Comparison of ENCODE assay signal across 8 cellular contexts in genomic region chr12:49763006-49763591, GRCh38. TPM values are rescaled to one million over a fixed set of nuclear protein-coding genes. Genes with fewer than 3 reads are reported as not detected.
A peak's percentile ranks its signal among the peaks of the same experiment; 100 is the strongest.
DNase-seq lines count a peak whose midpoint lies in the region; ATAC-seq and TF ChIP-seq lines count a peak whose summit lies in the region.

No MANE protein-coding gene starts in this region.

- H3K27me3 ChIP-seq in MG63 = no peaks in the 10 kb centered on the region

- H3K4me3 Mint-ChIP-seq in activated CD4-positive, alpha-beta T cell treated with anti-CD3 and anti-CD28 coated beads, Interleukin-2, amount 10 ng/mL, durations not matched to agents 24 days and 14 days = peak overlapping the region; percentile 75

- DNase-seq in GM03348 (ENCODE audit: low spot score) (peak; percentile 76), MG63 (peak; percentile 29), choroid plexus epithelial cell (ENCODE audit: low read depth) (peak; percentile 76), lung microvascular endothelial cell (ENCODE audit: low read depth in 2 of 2) (peak; percentile 82 to 94)
- DNase-seq in activated CD4-positive, alpha-beta T cell treated with anti-CD3 and anti-CD28 coated beads, Interleukin-2, amount 10 ng/mL, durations not matched to agents 24 days and 14 days = peak; percentile 93
- peak; percentile 70 for DNase-seq in stimulated activated CD8-positive, alpha-beta memory T cell treated with anti-CD3 and anti-CD28 coated beads, Interleukin-15, amount 100 ng/mL, for 1 hour (ENCODE audit: low read depth)

- H3K4me1 Mint-ChIP-seq in activated CD4-positive, alpha-beta T cell treated with anti-CD3 and anti-CD28 coated beads, Interleukin-2, amount 10 ng/mL, durations not matched to agents 24 days and 14 days = peaks cover 56% of the 10 kb centered on the region

- peaks cover 65% of the 10 kb centered on the region for H3K36me3 Mint-ChIP-seq in activated CD4-positive, alpha-beta T cell treated with anti-CD3 and anti-CD28 coated beads, Interleukin-2, amount 10 ng/mL, durations not matched to agents 24 days and 14 days (ENCODE audit: low read depth)

- intact Hi-C loops in activated CD4-positive, alpha-beta T cell treated with anti-CD3 and anti-CD28 coated beads, Interleukin-2, amount 10 ng/mL, durations not matched to agents 24 days and 14 days (cut with micrococcal nuclease) = loop anchor here (1.0 to 2.0 kb wide), 2 partner anchors 16 to 22 kb away; partner anchors contain the start of gene TMBIM6

- H3K36me3 ChIP-seq in MG63 = peaks cover 58% of the 10 kb centered on the region

- no peaks in the 10 kb centered on the region for H3K9me3 Mint-ChIP-seq in activated CD4-positive, alpha-beta T cell treated with anti-CD3 and anti-CD28 coated beads, Interleukin-2, amount 10 ng/mL, durations not matched to agents 24 days and 14 days

- no peaks in the 10 kb centered on the region for H3K27me3 Mint-ChIP-seq in activated CD4-positive, alpha-beta T cell treated with anti-CD3 and anti-CD28 coated beads, Interleukin-2, amount 10 ng/mL, durations not matched to agents 24 days and 14 days

- ATAC-seq in HG03039 (IDR thresholded peaks at IDR 0.05; ENCODE audit: unreplicated experiment) = no peak
- ATAC-seq in GM18868 (IDR thresholded peaks at IDR 0.05; ENCODE audit: unreplicated experiment) = no peak

- H3K4me3 ChIP-seq in MG63 (no peak overlapping the region), choroid plexus epithelial cell (ENCODE audit: low read depth, low read length) (no peak overlapping the region)

- peak; percentile 90 for TF ChIP-seq CTCF in choroid plexus epithelial cell (conservative IDR thresholded peaks at IDR 0.05; ENCODE audit: low read depth, low read length)

- no peaks in the 10 kb centered on the region for H3K9me3 ChIP-seq in MG63

- peak overlapping the region; percentile 90 for H3K27ac Mint-ChIP-seq in activated CD4-positive, alpha-beta T cell treated with anti-CD3 and anti-CD28 coated beads, Interleukin-2, amount 10 ng/mL, durations not matched to agents 24 days and 14 days

RNA-seq across cellular contexts. Expression of gene TMBIM6, which starts 21.7 kb away (rescaled TPM):
- total RNA-seq in MG63 (2014; rRNA removed; shearing (Covaris generic); ENCODE audit: low replicate concordance) = 260 and 282 TPM in 2 replicates
- total RNA-seq in activated CD4-positive, alpha-beta T cell treated with anti-CD3 and anti-CD28 coated beads, Interleukin-2, amount 10 ng/mL, durations not matched to agents 24 days and 14 days = 370 and 372 TPM in 2 replicates
- total RNA-seq in lung microvascular endothelial cell = 324 and 480 TPM in 2 replicates

RNA-seq across cellular contexts. Expression of gene FMNL3, which starts 55.9 kb away (rescaled TPM):
- total RNA-seq in MG63 (2014; rRNA removed; shearing (Covaris generic); ENCODE audit: low replicate concordance) = 8.8 and 12.8 TPM in 2 replicates
- 39.1 and 39.8 TPM in 2 replicates for total RNA-seq in activated CD4-positive, alpha-beta T cell treated with anti-CD3 and anti-CD28 coated beads, Interleukin-2, amount 10 ng/mL, durations not matched to agents 24 days and 14 days
- 52.0 and 54.5 TPM in 2 replicates for total RNA-seq in lung microvascular endothelial cell

Comparison
In these comparisons a context has a peak if more than half of its experiments do, and no peak if none do; other contexts are left out.
1. DNase-seq: peak in every context shown above with its lines; median percentile 93 in activated CD4-positive, alpha-beta T cell treated with anti-CD3 and anti-CD28 coated beads, Interleukin-2, amount 10 ng/mL, durations not matched to agents 24 days and 14 days; 88 in lung microvascular endothelial cell; 76 in GM03348; 76 in choroid plexus epithelial cell; 70 in stimulated activated CD8-positive, alpha-beta memory T cell treated with anti-CD3 and anti-CD28 coated beads, Interleukin-15, amount 100 ng/mL, for 1 hour; 29 in MG63.